In genomic region chr4:137125011-137125410, GRCh38 we compare ENCODE assay signal across 9 cellular contexts.
DNase-seq lines count a peak whose midpoint lies in the region; ATAC-seq, FAIRE-seq and TF ChIP-seq lines count a peak whose summit lies in the region.
"Had no signal": no experiment of that assay in that cellular context is flagged by ENCODE, and none has a peak within 500 bp of the region (broad histone marks: within the 10 kb centered on the region; RNA-seq: fewer than 3 reads in every experiment).

No MANE protein-coding gene starts in this region.

- intact Hi-C loops in pancreas (cut with DNase I) = no loop called here

- POLR2A ChIA-PET in GM10248 (lab: Yijun Ruan, JAX) = no interaction called here

- ATAC-seq in pancreas = peak in 3 of 4 donors; percentile 55 to 80 (median 75)
- no peak for ATAC-seq in left lobe of liver
- no peak for ATAC-seq in GM21526 (IDR thresholded peaks at IDR 0.05; ENCODE audit: low FRiP score, unreplicated experiment)

- CTCF ChIA-PET in GM10248 (lab: Yijun Ruan, JAX) = interaction anchor here (0.8 to 2.0 kb wide), 6 partner anchors 20 to 1746 kb away, joined by 3 to 12 read pairs (median 4); no protein-coding TSS in a partner anchor

- H3K4me1 ChIP-seq in pancreas = no peaks in the 10 kb centered on the region

- no peak for TF ChIP-seq CTCF in pancreas (IDR thresholded peaks at IDR 0.05)
- no peak for TF ChIP-seq CTCF in GM10248 (IDR thresholded peaks at IDR 0.05; ENCODE audit: control extremely low read depth, extremely low read depth, low read depth, missing control alignments)

- DNase-seq in CMK (ENCODE audit: low read depth) (peak; percentile 29), NCI-H2029 treated with DMSO at 0.1 percent for 48 hours (lab: John Stamatoyannopoulos, UW) (peak; percentile 4), epidermal melanocyte (ENCODE audit: insufficient read length, low spot score) (peak; percentile 14), pancreas (peak in 1 of 6 donors; percentile 8), left lobe of liver (ENCODE audit: low spot score) (no peak), GM10248 (ENCODE audit: extremely low spot score) (no peak), kidney glomerular epithelial cell (lab: John Stamatoyannopoulos, UW) (no peak)
- DNase-seq: activated CD4-positive, alpha-beta T cell treated with anti-CD3 and anti-CD28 coated beads, Interleukin-2, amount 50 U/mL, for 1 hour had no signal

- H3K27ac ChIP-seq in pancreas = no peak overlapping the region

- H3K36me3 ChIP-seq in pancreas = no peaks in the 10 kb centered on the region

- FAIRE-seq in pancreas (lab: Jason Lieb, UNC) = no peak

- H3K27me3 ChIP-seq in pancreas = peaks cover 0 to 8% (median 0%) of the 10 kb centered on the region in 4 donors

- peak overlapping the region in 1 of 4 donors; percentile 24 for H3K4me3 ChIP-seq in pancreas

- WGBS in pancreas, 2 donors = 23 to 53% methylated on average over 3 of the region's 3 CpGs

- H3K9me3 ChIP-seq in pancreas = no peaks in the 10 kb centered on the region

Comparison
In these comparisons a context has a peak if more than half of its experiments do, and no peak if none do; other contexts are left out.
1. DNase-seq: peak in CMK (single experiment), NCI-H2029 treated with DMSO at 0.1 percent for 48 hours (single experiment) and epidermal melanocyte (single experiment); none in left lobe of liver (single experiment), GM10248 (single experiment) and kidney glomerular epithelial cell (single experiment).
2. ATAC-seq: peak in pancreas (3 of 4); none in left lobe of liver (single experiment) and GM21526 (single experiment).